ENCODE assay signal across 8 cellular contexts in the genomic region with DNA sequence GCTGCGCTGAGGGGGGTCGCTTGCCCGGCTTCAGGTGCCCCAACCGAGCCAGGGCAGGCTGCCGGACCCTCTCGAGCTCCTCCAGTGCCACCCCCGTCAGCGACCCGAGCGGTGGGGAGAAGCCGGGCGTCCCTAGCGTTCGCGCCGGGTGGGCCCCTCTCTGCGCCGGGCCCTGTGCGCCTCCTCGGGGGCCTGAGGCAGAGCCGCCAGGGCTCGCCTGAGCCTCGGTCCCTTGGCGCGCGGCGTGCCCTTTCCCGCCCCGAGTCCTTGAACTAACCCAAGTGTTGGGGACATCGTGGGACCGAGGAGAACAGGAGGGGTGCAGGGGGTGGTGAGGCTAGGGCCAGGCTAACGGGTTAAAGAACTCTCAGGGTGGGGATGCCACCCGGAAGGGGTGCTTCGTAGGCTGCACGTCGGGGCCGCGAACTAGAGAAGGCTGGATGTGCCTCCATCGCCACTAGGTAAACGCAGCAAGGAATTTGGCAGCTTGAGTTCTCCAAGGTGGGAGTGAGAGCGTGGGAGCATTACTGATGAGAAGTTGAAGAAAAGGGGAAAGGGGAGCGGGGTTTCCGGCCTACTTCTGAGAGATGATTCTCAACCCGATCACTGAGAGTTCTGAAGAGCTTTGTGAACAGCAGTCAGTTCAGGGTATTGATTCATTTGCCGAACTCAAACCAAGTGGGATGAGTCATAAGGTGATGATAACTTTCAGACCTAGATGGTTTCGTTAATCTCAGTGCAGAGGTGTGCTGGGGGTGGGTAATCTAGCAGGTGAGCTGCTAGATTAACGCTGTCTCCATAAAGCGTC. TPM values are rescaled to one million over a fixed set of nuclear protein-coding genes. Genes with fewer than 3 reads are reported as not detected.
DNase-seq lines count a peak whose midpoint lies in the region; ATAC-seq, FAIRE-seq and TF ChIP-seq lines count a peak whose summit lies in the region.

No MANE protein-coding gene starts in this region.

- H3K4me3 Mint-ChIP-seq in CD14-positive monocyte (peak overlapping the region; percentile 96 to 98), type B pancreatic cell (peak overlapping the region; percentile 99)

- FAIRE-seq in RCC 7860 (lab: Jason Lieb, UNC), result no peak

- H3K36me3 Mint-ChIP-seq in CD14-positive monocyte (peaks cover 21 to 23% of the 10 kb centered on the region in 2 donors), type B pancreatic cell (peaks cover 8% of the 10 kb centered on the region)

- H3K4me1 ChIP-seq in parathyroid adenoma, result no peaks in the 10 kb centered on the region

- H3K9me3 ChIP-seq in parathyroid adenoma (ENCODE audit: control insufficient read depth, low read length), result no peaks in the 10 kb centered on the region

- H3K9ac ChIP-seq in parathyroid adenoma, result peak overlapping the region; percentile 58

- H3K79me2 ChIP-seq in parathyroid adenoma, result peaks cover 20% of the 10 kb centered on the region

- TF ChIP-seq CTCF in CD14-positive monocyte (IDR thresholded peaks at IDR 0.05) (no peak), parathyroid adenoma (IDR thresholded peaks at IDR 0.05) (no peak), type B pancreatic cell (conservative IDR thresholded peaks at IDR 0.05) (peak; percentile 11)

- no peaks in the 10 kb centered on the region for H3K36me3 ChIP-seq in parathyroid adenoma (ENCODE audit: control insufficient read depth, insufficient read depth, low read length)

- peak; percentile 25 for ATAC-seq in GM19328 (IDR thresholded peaks at IDR 0.05; ENCODE audit: unreplicated experiment)
- peak; percentile 38 for ATAC-seq in HG03442 (IDR thresholded peaks at IDR 0.05; ENCODE audit: unreplicated experiment)

- peak overlapping the region; percentile 93 for H3K4me3 ChIP-seq in parathyroid adenoma (ENCODE audit: low read depth, low read length)

- intact Hi-C loops in CD14-positive monocyte (cut with micrococcal nuclease) (no loop called here), head of caudate nucleus (cut with DNase I) (loop anchor here (5.0 kb wide), 1 partner anchor 68 kb away; no protein-coding TSS in a partner anchor)

- no peak for DNase-seq in CD14-positive monocyte (ENCODE audit: low spot score)
- DNase-seq in RCC 7860 (ENCODE audit: low spot score), result peak; percentile 10
- peak; percentile 36 for DNase-seq in activated gamma-delta T cell treated with Interleukin-2 at 50 U/mL for 16 hours
- peak; percentile 10 to 74 (median 48) for DNase-seq in head of caudate nucleus
- DNase-seq in type B pancreatic cell (ENCODE audit: extremely low spot score, unreplicated experiment), result peak; percentile 70

- H3K9me3 Mint-ChIP-seq in CD14-positive monocyte, result no peaks in the 10 kb centered on the region
- H3K9me3 Mint-ChIP-seq in type B pancreatic cell, result no peaks in the 10 kb centered on the region

- H3K4me2 ChIP-seq in parathyroid adenoma (ENCODE audit: low read length), result peak overlapping the region; percentile 88

- H3K4me1 Mint-ChIP-seq in CD14-positive monocyte, result peaks cover 29% of the 10 kb centered on the region
- H3K4me1 Mint-ChIP-seq in type B pancreatic cell (ENCODE audit: unreplicated experiment), result peaks cover 33% of the 10 kb centered on the region

- peak overlapping the region; percentile 48 for H3K27ac ChIP-seq in parathyroid adenoma

- peaks cover 0 to 1% (median 0%) of the 10 kb centered on the region in 3 donors for H3K27me3 Mint-ChIP-seq in CD14-positive monocyte (ENCODE audit: low read depth in 3 of 3)
- H3K27me3 Mint-ChIP-seq in type B pancreatic cell, result no peaks in the 10 kb centered on the region

- H3K27ac Mint-ChIP-seq in CD14-positive monocyte (peak overlapping the region; percentile 82 to 96 (median 94)), type B pancreatic cell (peak overlapping the region; percentile 97)

- H2AFZ ChIP-seq in parathyroid adenoma, result peak overlapping the region; percentile 92

- no peaks in the 10 kb centered on the region for H3K27me3 ChIP-seq in parathyroid adenoma (ENCODE audit: control insufficient read depth, insufficient read depth, low read length)

RNA-seq across cellular contexts. Expression of gene RNF34, which starts 0.6 kb away (rescaled TPM):
- 10 to 100 TPM; 15.5 to 23.8 TPM for polyA plus RNA-seq in CD14-positive monocyte
- 44.3 and 47.8 TPM in 2 replicates for total RNA-seq in type B pancreatic cell (ENCODE audit: low replicate concordance)

RNA-seq across cellular contexts. Expression of gene ANAPC5, which starts 48.3 kb away (rescaled TPM):
- 100 to 1,000 TPM in 1 of 2 donors, 10 to 100 TPM in 1; 67.3 to 114 TPM for polyA plus RNA-seq in CD14-positive monocyte
- 98.3 and 101 TPM in 2 replicates for total RNA-seq in type B pancreatic cell (ENCODE audit: low replicate concordance)
